Comparison of ENCODE assay signal across 10 cellular contexts in the genomic region with DNA sequence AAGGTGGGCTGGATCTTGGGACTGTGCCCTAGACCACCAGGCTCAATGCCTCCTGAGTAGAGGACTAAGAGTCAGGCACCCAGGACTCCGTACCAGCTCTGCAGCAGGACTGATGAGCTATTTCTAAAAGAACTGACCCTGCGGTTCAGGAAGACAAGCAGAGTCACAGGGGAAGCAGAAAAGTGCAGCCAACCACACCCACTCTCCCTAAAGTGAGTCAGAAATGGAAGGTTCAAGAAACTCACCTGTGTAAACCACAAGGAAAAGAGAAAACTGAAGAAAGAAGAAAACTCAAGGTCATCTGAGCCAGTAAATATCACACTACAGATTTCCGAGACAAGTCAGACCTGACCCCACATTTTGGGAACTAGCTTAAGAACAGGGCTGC. TPM values are rescaled to one million over a fixed set of nuclear protein-coding genes. Genes with fewer than 3 reads are reported as not detected.
DNase-seq lines count a peak whose midpoint lies in the region; TF ChIP-seq lines count a peak whose summit lies in the region.
"Had no signal": no experiment of that assay in that cellular context is flagged by ENCODE, and none has a peak within 500 bp of the region (broad histone marks: within the 10 kb centered on the region; RNA-seq: fewer than 3 reads in every experiment).

No MANE protein-coding gene starts in this region.

- POLR2A ChIA-PET in CD8-positive, alpha-beta memory T cell (lab: Charles Lee) = no interaction called here

- peak overlapping the region; percentile 65 to 98 (median 95) for H3K4me3 Mint-ChIP-seq in CD8-positive, alpha-beta memory T cell
- H3K4me3 Mint-ChIP-seq in mesothelial cell of epicardium = no peak overlapping the region
- H3K4me3 Mint-ChIP-seq in chondrocyte (ENCODE audit: unreplicated experiment) = no peak overlapping the region

- TF ChIP-seq CTCF in OCI-LY3 (IDR thresholded peaks at IDR 0.05; ENCODE audit: low read depth, low read length) (no peak), mesothelial cell of epicardium (IDR thresholded peaks at IDR 0.05; ENCODE audit: unreplicated experiment) (no peak), chondrocyte (IDR thresholded peaks at IDR 0.05) (no peak)

- H3K27ac Mint-ChIP-seq in CD8-positive, alpha-beta memory T cell = peak overlapping the region; percentile 89 to 98 (median 96)
- H3K27ac Mint-ChIP-seq in mesothelial cell of epicardium (no peak overlapping the region), chondrocyte (ENCODE audit: unreplicated experiment) (no peak overlapping the region)

- H2AFZ ChIP-seq in OCI-LY3 (ENCODE audit: low read depth, low read length) = no peak overlapping the region

- H3K36me3 ChIP-seq in CD8-positive, alpha-beta memory T cell (ENCODE audit: insufficient read depth, low read length) = no peaks in the 10 kb centered on the region
- H3K36me3 ChIP-seq in OCI-LY3 (replicated peaks; ENCODE audit: low read depth, low read length) = no peaks in the 10 kb centered on the region
- peaks cover 18% of the 10 kb centered on the region for H3K36me3 ChIP-seq in effector memory CD4-positive, alpha-beta T cell (ENCODE audit: control insufficient read depth, insufficient read depth, low read length)
- H3K36me3 ChIP-seq: sigmoid colon had no signal

- H3K9me3 ChIP-seq in CD8-positive, alpha-beta memory T cell (ENCODE audit: low read length) = no peaks in the 10 kb centered on the region
- no peaks in the 10 kb centered on the region for H3K9me3 ChIP-seq in OCI-LY3 (ENCODE audit: insufficient read depth, low read length)
- H3K9me3 ChIP-seq in effector memory CD4-positive, alpha-beta T cell (ENCODE audit: control insufficient read depth, low read length) = no peaks in the 10 kb centered on the region
- H3K9me3 ChIP-seq: esophagus muscularis mucosa, sigmoid colon had no signal

- H3K79me2 ChIP-seq in OCI-LY3 (ENCODE audit: low read length) = no peaks in the 10 kb centered on the region

- no peaks in the 10 kb centered on the region for H3K27me3 ChIP-seq in CD8-positive, alpha-beta memory T cell (ENCODE audit: insufficient read depth, low read length, poor library complexity, severe bottlenecking)
- H3K27me3 ChIP-seq in OCI-LY3 (ENCODE audit: low read depth, low read length) = peaks cover 46% of the 10 kb centered on the region
- no peaks in the 10 kb centered on the region for H3K27me3 ChIP-seq in effector memory CD4-positive, alpha-beta T cell (replicated peaks; ENCODE audit: control insufficient read depth, insufficient read depth, low read length, poor library complexity, severe bottlenecking)
- H3K27me3 ChIP-seq: esophagus muscularis mucosa, sigmoid colon had no signal

- peaks cover 40% of the 10 kb centered on the region for H3K4me1 ChIP-seq in CD8-positive, alpha-beta memory T cell (ENCODE audit: insufficient read depth, low read length)
- peaks cover 24% of the 10 kb centered on the region for H3K4me1 ChIP-seq in OCI-LY3 (ENCODE audit: low read length)
- peaks cover 30% of the 10 kb centered on the region for H3K4me1 ChIP-seq in effector memory CD4-positive, alpha-beta T cell (ENCODE audit: control insufficient read depth, insufficient read depth, low read length, poor library complexity, severe bottlenecking)

- peaks cover 0 to 2% of the 10 kb centered on the region in 2 donors for H3K27me3 Mint-ChIP-seq in CD8-positive, alpha-beta memory T cell
- H3K27me3 Mint-ChIP-seq in mesothelial cell of epicardium (ENCODE audit: low read depth) (no peaks in the 10 kb centered on the region), chondrocyte (ENCODE audit: low read depth) (no peaks in the 10 kb centered on the region)

- H3K4me1 Mint-ChIP-seq in CD8-positive, alpha-beta memory T cell = peaks cover 57 to 80% (median 67%) of the 10 kb centered on the region in 3 donors
- peaks cover 24% of the 10 kb centered on the region for H3K4me1 Mint-ChIP-seq in mesothelial cell of epicardium
- H3K4me1 Mint-ChIP-seq in chondrocyte (ENCODE audit: low read depth) = peaks cover 36% of the 10 kb centered on the region

- peak overlapping the region; percentile 37 for H3K4me2 ChIP-seq in OCI-LY3 (ENCODE audit: low read length)

- no peak overlapping the region for H3K4me3 ChIP-seq in CD8-positive, alpha-beta memory T cell (ENCODE audit: low read length)
- H3K4me3 ChIP-seq in OCI-LY3 (ENCODE audit: low read length) = no peak overlapping the region
- no peak overlapping the region for H3K4me3 ChIP-seq in effector memory CD4-positive, alpha-beta T cell (ENCODE audit: insufficient read depth, low read depth, low read length, poor library complexity, severe bottlenecking)

- H3K27ac ChIP-seq in CD8-positive, alpha-beta memory T cell (ENCODE audit: low read depth, low read length) = peak overlapping the region; percentile 8
- no peak overlapping the region for H3K27ac ChIP-seq in OCI-LY3 (ENCODE audit: low read length)
- peak overlapping the region; percentile 37 for H3K27ac ChIP-seq in effector memory CD4-positive, alpha-beta T cell (ENCODE audit: insufficient read depth, low read length, poor library complexity, severe bottlenecking)

- H3K36me3 Mint-ChIP-seq in CD8-positive, alpha-beta memory T cell = peaks cover 0 to 30% (median 6%) of the 10 kb centered on the region in 3 donors
- peaks cover 3% of the 10 kb centered on the region for H3K36me3 Mint-ChIP-seq in mesothelial cell of epicardium
- no peaks in the 10 kb centered on the region for H3K36me3 Mint-ChIP-seq in chondrocyte (ENCODE audit: low read depth)

- no peaks in the 10 kb centered on the region for H3K9me3 Mint-ChIP-seq in CD8-positive, alpha-beta memory T cell
- peaks cover 4% of the 10 kb centered on the region for H3K9me3 Mint-ChIP-seq in mesothelial cell of epicardium
- H3K9me3 Mint-ChIP-seq in chondrocyte (ENCODE audit: low read depth) = no peaks in the 10 kb centered on the region

- CTCF ChIA-PET in CD8-positive, alpha-beta memory T cell (lab: Charles Lee) = no interaction called here

- DNase-seq in CD8-positive, alpha-beta memory T cell = no peak
- DNase-seq in effector memory CD4-positive, alpha-beta T cell = no peak
- DNase-seq in renal cortical epithelial cell (ENCODE audit: low read depth) (peak; percentile 18), mesothelial cell of epicardium (ENCODE audit: low spot score in 2 of 2, unreplicated experiment in 2 of 2) (no peak), chondrocyte (ENCODE audit: low spot score) (no peak)
- no peak for DNase-seq in stimulated activated CD4-positive, alpha-beta T cell treated with anti-CD3 and anti-CD28 coated beads, Interleukin-1b, Interleukin-23, amount 100 ng/mL, for 48 hours
- DNase-seq: islet precursor cell had no signal

- H4K20me1 ChIP-seq in OCI-LY3 (ENCODE audit: insufficient read depth, low read length) = 0 out of 2 replicates have a peak, but pooled peaks cover 7% of the 10 kb centered on the region

- H3K9ac ChIP-seq in OCI-LY3 (ENCODE audit: low read length) = no peak overlapping the region

RNA-seq across cellular contexts. Expression of a gene that starts 2.5 kb away (rescaled TPM):
- total RNA-seq in CD8-positive, alpha-beta memory T cell = 10 to 100 TPM; 24.7 to 27.9 TPM
- 34.0 TPM for polyA plus RNA-seq in CD8-positive, alpha-beta memory T cell
- total RNA-seq in renal cortical epithelial cell (37.9 and 61.8 TPM in 2 replicates), mesothelial cell of epicardium (26.2 to 30.2 TPM (median 27.1 TPM) in 3 replicates), chondrocyte (6.8 to 9.8 TPM (median 8.7 TPM) in 3 replicates)

Comparison
In these comparisons a context has a peak if more than half of its experiments do, and no peak if none do; other contexts are left out.
1. H3K27ac Mint-ChIP-seq: peak in CD8-positive, alpha-beta memory T cell (8 of 8); none in mesothelial cell of epicardium (single experiment) and chondrocyte (single experiment).
2. H3K4me3 Mint-ChIP-seq: peak in CD8-positive, alpha-beta memory T cell (7 of 7); none in mesothelial cell of epicardium (single experiment) and chondrocyte (single experiment).